ENCODE assay signal across 9 cellular contexts in the genomic region with DNA sequence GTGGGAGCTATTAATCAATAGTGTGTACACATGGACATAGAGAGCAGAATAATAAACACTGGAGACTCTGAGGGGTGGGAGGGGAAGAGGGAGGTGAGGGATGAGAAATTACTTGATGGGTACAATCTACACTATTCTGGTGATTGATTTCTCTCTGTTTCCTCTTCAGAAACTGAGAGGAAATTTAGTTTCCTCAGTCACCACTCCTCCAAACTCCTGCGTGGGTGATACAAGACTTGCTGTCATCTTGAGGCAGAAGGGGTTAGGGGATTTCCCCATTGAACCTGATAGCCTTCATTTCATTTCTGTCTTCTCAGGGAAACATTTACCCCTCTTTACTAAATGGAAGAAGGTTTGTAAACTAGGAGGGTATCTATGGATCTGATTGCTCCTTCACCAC.
A peak's percentile ranks its signal among the peaks of the same experiment; 100 is the strongest.
DNase-seq lines count a peak whose midpoint lies in the region; ATAC-seq, FAIRE-seq and TF ChIP-seq lines count a peak whose summit lies in the region.
"Had no signal": no experiment of that assay in that cellular context is flagged by ENCODE, and none has a peak within 500 bp of the region (broad histone marks: within the 10 kb centered on the region; RNA-seq: fewer than 3 reads in every experiment).

No MANE protein-coding gene starts in this region.

- peak; percentile 76 for DNase-seq in stimulated activated CD4-positive, alpha-beta T cell treated with anti-CD3 and anti-CD28 coated beads, Interleukin-4, amount 100 ng/mL, for 24 hours
- DNase-seq in H54 (ENCODE audit: insufficient read length, low spot score) (no peak), NCI-H1436 (lab: John Stamatoyannopoulos, UW) (no peak)
- DNase-seq: endodermal cell had no signal

- H3K36me3 Mint-ChIP-seq in T-helper 1 cell treated with Interleukin-12 subunit alpha and Interleukin-12 subunit beta and Interleukin-4 antibody, amounts not matched to agents 30 μg/mL and 1 μg/mL, for 36 hours (ENCODE audit: low read depth), result peaks cover 31% of the 10 kb centered on the region

- H3K27ac Mint-ChIP-seq in T-helper 1 cell treated with Interleukin-12 subunit alpha and Interleukin-12 subunit beta and Interleukin-4 antibody, amounts not matched to agents 30 μg/mL and 1 μg/mL, for 36 hours, result peak overlapping the region; percentile 75
- H3K27ac Mint-ChIP-seq: endodermal cell had no signal

- no peak for FAIRE-seq in H54 (lab: Jason Lieb, UNC)
- FAIRE-seq: HTR-8/SVneo had no signal

- ATAC-seq in GM18858 (IDR thresholded peaks at IDR 0.05; ENCODE audit: unreplicated experiment) (peak; percentile 88), HG02571 (IDR thresholded peaks at IDR 0.05; ENCODE audit: unreplicated experiment) (peak; percentile 85), HG03571 (IDR thresholded peaks at IDR 0.05; ENCODE audit: unreplicated experiment) (no peak)

- no peak for TF ChIP-seq POLR2A in H54 (IDR thresholded peaks at IDR 0.05; ENCODE audit: low read depth, low read length)

- H3K27me3 Mint-ChIP-seq in T-helper 1 cell treated with Interleukin-12 subunit alpha and Interleukin-12 subunit beta and Interleukin-4 antibody, amounts not matched to agents 30 μg/mL and 1 μg/mL, for 36 hours (ENCODE audit: low read depth), result no peaks in the 10 kb centered on the region

- peaks cover 18% of the 10 kb centered on the region for H3K9me3 Mint-ChIP-seq in T-helper 1 cell treated with Interleukin-12 subunit alpha and Interleukin-12 subunit beta and Interleukin-4 antibody, amounts not matched to agents 30 μg/mL and 1 μg/mL, for 36 hours
- H3K9me3 Mint-ChIP-seq: endodermal cell had no signal

- H3K4me1 Mint-ChIP-seq in T-helper 1 cell treated with Interleukin-12 subunit alpha and Interleukin-12 subunit beta and Interleukin-4 antibody, amounts not matched to agents 30 μg/mL and 1 μg/mL, for 36 hours (ENCODE audit: low read depth), result peaks cover 36% of the 10 kb centered on the region

- no peak overlapping the region for H3K4me3 Mint-ChIP-seq in T-helper 1 cell treated with Interleukin-12 subunit alpha and Interleukin-12 subunit beta and Interleukin-4 antibody, amounts not matched to agents 30 μg/mL and 1 μg/mL, for 36 hours
- H3K4me3 Mint-ChIP-seq: endodermal cell had no signal
